In genomic region chr6:15375638-15376290, GRCh38 we compare ENCODE assay signal across 19 cellular contexts.
A peak's percentile ranks its signal among the peaks of the same experiment; 100 is the strongest.
DNase-seq lines count a peak whose midpoint lies in the region; ATAC-seq, FAIRE-seq and TF ChIP-seq lines count a peak whose summit lies in the region.
"Had no signal": no experiment of that assay in that cellular context is flagged by ENCODE, and none has a peak within 500 bp of the region (broad histone marks: within the 10 kb centered on the region; RNA-seq: fewer than 3 reads in every experiment).

No MANE protein-coding gene starts in this region.

- peaks cover 23% of the 10 kb centered on the region for H3K36me3 Mint-ChIP-seq in GM23338 (ENCODE audit: low read depth)
- H3K36me3 Mint-ChIP-seq in naive B cell = peaks cover 8 to 13% of the 10 kb centered on the region in 2 donors

- no peak overlapping the region for H3K27ac Mint-ChIP-seq in GM23338
- peak overlapping the region in 4 of 6 donors; percentile 12 to 77 (median 40) for H3K27ac Mint-ChIP-seq in naive B cell

- no peaks in the 10 kb centered on the region for H3K9me3 ChIP-seq in K562 (replicated peaks; ENCODE audit: control insufficient read depth, insufficient read depth, low read depth, low read length)
- H3K9me3 ChIP-seq: A549 had no signal

- WGBS in K562 (ENCODE audit: insufficient coverage, low coverage, missing lambda C conversion rate) = 84% methylated on average over 4 of the region's 4 CpGs

- TF ChIP-seq POLR2A in K562 (conservative IDR thresholded peaks at IDR 0.05) = no peak

- no peak overlapping the region for H3K9ac ChIP-seq in K562 (ENCODE audit: insufficient read depth in 1 of 2, low read depth in 2 of 2, low read length in 2 of 2)
- H3K9ac ChIP-seq: KMS-11 had no signal

- DNase-seq in AG10803 (ENCODE audit: low read depth) = peak; percentile 41
- no peak for DNase-seq in GM23338 (ENCODE audit: low spot score)
- no peak for DNase-seq in K562 (ENCODE audit: extremely low read depth in 1 of 4, low spot score in 3 of 4)
- no peak for DNase-seq in naive B cell
- no peak for DNase-seq in activated CD8-positive, alpha-beta memory T cell treated with anti-CD3 and anti-CD28 coated beads, Interleukin-2, amount 50 U/mL, for 4 hours
- no peak for DNase-seq in superior temporal gyrus (ENCODE audit: extremely low spot score)
- DNase-seq: C1 segment of cervical spinal cord, COR-L47, DMS153, EL, NCI-H1048, NCI-H2107, NCI-H2227 treated with DMSO at 0.1 percent for 48 hours, NCI-H524 had no signal

- H3K79me2 ChIP-seq in GM23338 (replicated peaks; ENCODE audit: insufficient read depth) = peaks cover 100% of the 10 kb centered on the region
- peaks cover 98% of the 10 kb centered on the region for H3K79me2 ChIP-seq in K562 (ENCODE audit: control insufficient read depth, insufficient read depth, low read length)

- intact Hi-C loops in K562 (cut with micrococcal nuclease) = loop anchor here (5.0 kb wide), 1 partner anchor 33 kb away; no protein-coding TSS in a partner anchor

- peaks cover 26% of the 10 kb centered on the region for H3F3A ChIP-seq in GM23338 (replicated peaks; ENCODE audit: low read depth)

- in situ Hi-C loops in K562 (cut with MboI) = no loop called here

- peaks cover 26% of the 10 kb centered on the region for H3K27me3 Mint-ChIP-seq in GM23338 (ENCODE audit: insufficient read depth, low read depth, poor library complexity)
- no peaks in the 10 kb centered on the region for H3K27me3 Mint-ChIP-seq in naive B cell

- no peak for ATAC-seq in GM23338
- ATAC-seq in K562 = no peak
- no peak for ATAC-seq in naive B cell (ENCODE audit: low read depth in 2 of 2)
- no peak for ATAC-seq in HG03095 (IDR thresholded peaks at IDR 0.05; ENCODE audit: unreplicated experiment)
- ATAC-seq in HG02852 (IDR thresholded peaks at IDR 0.05; ENCODE audit: unreplicated experiment) = no peak
- ATAC-seq: A549 had no signal

- H4K20me1 ChIP-seq in GM23338 (replicated peaks; ENCODE audit: insufficient read depth) (peaks cover 100% of the 10 kb centered on the region), K562 (replicated peaks; ENCODE audit: control insufficient read depth, insufficient read depth, low read length) (peaks cover 38% of the 10 kb centered on the region)

- H3K4me2 ChIP-seq in GM23338 (0 out of 2 replicates have a peak overlapping the region, but pooled peaks have one; percentile 52), K562 (ENCODE audit: insufficient read depth, low read length) (no peak overlapping the region)
- H3K4me2 ChIP-seq: A549, KMS-11 had no signal

- FAIRE-seq in K562 (lab: Jason Lieb, UNC) = no peak
- FAIRE-seq: A549, H54 had no signal

- no peaks in the 10 kb centered on the region for H3K27me3 ChIP-seq in GM23338 (ENCODE audit: insufficient read depth)
- no peaks in the 10 kb centered on the region for H3K27me3 ChIP-seq in K562 (ENCODE audit: control insufficient read depth in 2 of 2, insufficient read depth in 2 of 2, low read length in 2 of 2)

- H3K27ac ChIP-seq in GM23338 (ENCODE audit: low read depth) = peak overlapping the region; percentile 76
- H3K27ac ChIP-seq in K562 (ENCODE audit: extremely low read depth, low read depth, low read length) = no peak overlapping the region
- H3K27ac ChIP-seq: A549, KMS-11 had no signal

- BruUV-seq in K562 (replicated peaks; lab: Mats Ljungman, UMichigan) = no TSS peak

- peaks cover 95% of the 10 kb centered on the region for H3K4me1 ChIP-seq in GM23338 (ENCODE audit: insufficient read depth)
- peaks cover 0 to 25% of the 10 kb centered on the region in 2 experiments; a peak in 3 of 5 replicates for H3K4me1 ChIP-seq in K562 (replicated peaks in 1 of 2; ENCODE audit: control insufficient read depth in 2 of 2, insufficient read depth in 2 of 2, low read length in 2 of 2)

- no peak overlapping the region for H3K4me3 ChIP-seq in AG10803 (ENCODE audit: low read length)
- H3K4me3 ChIP-seq in GM23338 = no peak overlapping the region
- H3K4me3 ChIP-seq in K562 = no peak overlapping the region
- H3K4me3 ChIP-seq: A549 had no signal

- H3K9me3 Mint-ChIP-seq in GM23338 = no peaks in the 10 kb centered on the region
- H3K9me3 Mint-ChIP-seq in naive B cell = peaks cover 0 to 5% (median 0%) of the 10 kb centered on the region in 7 donors

- TF ChIP-seq CTCF in AG10803 (conservative IDR thresholded peaks at IDR 0.05; ENCODE audit: low read length) (no peak), GM23338 (conservative IDR thresholded peaks at IDR 0.05; ENCODE audit: low read depth in 2 of 2) (no peak), K562 (IDR thresholded peaks at IDR 0.05 in 2 of 3, conservative IDR thresholded peaks at IDR 0.05 in 1 of 3; ENCODE audit: insufficient read depth in 2 of 3, low read depth in 1 of 3, low read length in 3 of 3) (no peak)

- CTCF ChIA-PET in K562 (lab: Yijun Ruan, JAX; ENCODE audit: low intra/inter-chr PET ratio) = no interaction called here

- no peaks in the 10 kb centered on the region for H3K9me2 ChIP-seq in GM23338 (ENCODE audit: insufficient read depth)

- H3K4me1 Mint-ChIP-seq in GM23338 (peaks cover 49% of the 10 kb centered on the region), naive B cell (peaks cover 29 to 67% (median 63%) of the 10 kb centered on the region in 3 donors)

- H3K36me3 ChIP-seq in GM23338 (ENCODE audit: insufficient read depth) = peaks cover 29% of the 10 kb centered on the region
- H3K36me3 ChIP-seq in K562 (ENCODE audit: control insufficient read depth, insufficient read depth, low read length) = peaks cover 15% of the 10 kb centered on the region; the same call in 2 of the 3 replicates

- TF ChIP-seq EP300 in K562 (IDR thresholded peaks at IDR 0.05; ENCODE audit: low read length) = no peak

- H2AFZ ChIP-seq in GM23338 (no peak overlapping the region), K562 (ENCODE audit: low read depth, low read length) (no peak overlapping the region)

- H3K4me3 Mint-ChIP-seq in GM23338 (no peak overlapping the region), naive B cell (peak overlapping the region in 2 of 8 donors; percentile 0 to 18)

- no peaks in the 10 kb centered on the region for H3K9me1 ChIP-seq in K562 (ENCODE audit: control insufficient read depth, insufficient read depth, low read length)

- POLR2A ChIA-PET in K562 (lab: Yijun Ruan, JAX) = no interaction called here

- no peak for TF ChIP-seq RAD21 in K562 (CRISPR knock-in tag; conservative IDR thresholded peaks at IDR 0.05 in 1 of 2, IDR thresholded peaks at IDR 0.05 in 1 of 2)

TF ChIP-seq in GM23338, 12 proteins besides CTCF, POLR2A, EP300 and RAD21 (continues in another document):
- TF ChIP-seq JUNB (IDR thresholded peaks at IDR 0.05; ENCODE audit: unreplicated experiment) = no peak
- no peak for TF ChIP-seq EZH2 (IDR thresholded peaks at IDR 0.05; ENCODE audit: low read depth, unreplicated experiment)
- no peak for TF ChIP-seq EZH2phosphoT487 (IDR thresholded peaks at IDR 0.05; ENCODE audit: unreplicated experiment)
- TF ChIP-seq ZNF114 (CRISPR knock-in tag; IDR thresholded peaks at IDR 0.05) = no peak

TF ChIP-seq in K562, 482 proteins besides CTCF, POLR2A, EP300 and RAD21:
- no peak for TF ChIP-seq PURB (CRISPR knock-in tag; IDR thresholded peaks at IDR 0.05; ENCODE audit: low read depth)
- TF ChIP-seq MXD1 (CRISPR knock-in tag; IDR thresholded peaks at IDR 0.05; ENCODE audit: borderline replicate concordance, poor library complexity, severe bottlenecking) = peak; percentile 26
